ENCODE assay signal across 32 cellular contexts in genomic region chr3:58751235-58751634, GRCh38.
"Had no signal": no experiment of that assay in that cellular context is flagged by ENCODE, and none has a peak within 500 bp of the region (broad histone marks: within the 10 kb centered on the region; RNA-seq: fewer than 3 reads in every experiment).

No MANE protein-coding gene starts in this region.

- H3K27me3 ChIP-seq: adrenal gland, body of pancreas, brain microvascular endothelial cell, breast epithelium had no signal

- H3K4me3 ChIP-seq: adrenal gland, body of pancreas, breast epithelium had no signal

- H3K9me3 ChIP-seq: adrenal gland, body of pancreas, breast epithelium had no signal

- H3K4me1 ChIP-seq: adrenal gland, body of pancreas, breast epithelium had no signal

- DNase-seq: activated CD4-positive, alpha-beta memory T cell treated with anti-CD3 and anti-CD28 coated beads, Interleukin-2, amount 10 ng/mL, durations not matched to agents 7 days and 5 days; activated CD4-positive, alpha-beta T cell treated with anti-CD3 and anti-CD28 coated beads for 1 hour; activated CD4-positive, alpha-beta T cell treated with anti-CD3 and anti-CD28 coated beads for 36 hours; activated CD4-positive, alpha-beta T cell treated with anti-CD3 and anti-CD28 coated beads for 48 hours; activated CD4-positive, alpha-beta T cell treated with anti-CD3 and anti-CD28 coated beads, Interleukin-2, amount 10 ng/mL, durations not matched to agents 7 days and 5 days; activated CD4-positive, alpha-beta T cell treated with anti-CD3 and anti-CD28 coated beads, Interleukin-2, amount 50 U/mL, for 48 hours; activated CD4-positive, CD25-positive, alpha-beta regulatory T cell; activated CD8-positive, alpha-beta memory T cell treated with anti-CD3 and anti-CD28 coated beads for 24 hours; activated CD8-positive, alpha-beta memory T cell treated with anti-CD3 and anti-CD28 coated beads, Interleukin-2, amount 10 ng/mL, durations not matched to agents 7 days and 5 days; activated CD8-positive, alpha-beta memory T cell treated with anti-CD3 and anti-CD28 coated beads, Interleukin-2, amount 50 U/mL, for 48 hours; activated CD8-positive, alpha-beta T cell treated with anti-CD3 and anti-CD28 coated beads, Interleukin-2, amount 10 ng/mL, durations not matched to agents 7 days and 5 days; activated effector memory CD4-positive, alpha-beta T cell treated with Interleukin-2 at 50 U/mL for 16 hours; activated gamma-delta T cell; activated naive CD4-positive, alpha-beta T cell treated with anti-CD3 and anti-CD28 coated beads for 36 hours; activated naive CD4-positive, alpha-beta T cell treated with anti-CD3 and anti-CD28 coated beads, Interleukin-2, amount 50 U/mL, for 16 hours; activated naive CD8-positive, alpha-beta T cell treated with anti-CD3 and anti-CD28 coated beads for 36 hours; activated T-cell treated with anti-CD3 and anti-CD28 coated beads, Interleukin-2, amount 50 U/mL, for 24 hours; activated T-cell treated with anti-CD3 and anti-CD28 coated beads, Interleukin-2, amount 50 U/mL, for 48 hours; adrenal gland; amniotic stem cell; aorta; body of pancreas; brain microvascular endothelial cell; central memory CD4-positive, alpha-beta T cell; T-helper 1 cell; T-helper 2 cell; T-helper 9 cell had no signal

- H3K27ac ChIP-seq: adrenal gland, body of pancreas, brain microvascular endothelial cell, breast epithelium, VCaP had no signal

- ATAC-seq: activated CD4-positive, alpha-beta T cell treated with anti-CD3 and anti-CD28 coated beads for 36 hours; activated CD4-positive, CD25-positive, alpha-beta regulatory T cell treated with anti-CD3 and anti-CD28 coated beads, Interleukin-2, amount 50 U/mL, for 24 hours; activated CD8-positive, alpha-beta memory T cell treated with anti-CD3 and anti-CD28 coated beads, Interleukin-2, amount 10 ng/mL, durations not matched to agents 7 days and 5 days; activated CD8-positive, alpha-beta T cell treated with anti-CD3 and anti-CD28 coated beads, Interleukin-2, amount 10 ng/mL, durations not matched to agents 7 days and 5 days; activated naive CD4-positive, alpha-beta T cell treated with anti-CD3 and anti-CD28 coated beads, Interleukin-2, amount 50 U/mL, for 72 hours; body of pancreas; WTC11 had no signal

- H3K36me3 ChIP-seq: adrenal gland, brain microvascular endothelial cell, breast epithelium had no signal
